In the genomic region with DNA sequence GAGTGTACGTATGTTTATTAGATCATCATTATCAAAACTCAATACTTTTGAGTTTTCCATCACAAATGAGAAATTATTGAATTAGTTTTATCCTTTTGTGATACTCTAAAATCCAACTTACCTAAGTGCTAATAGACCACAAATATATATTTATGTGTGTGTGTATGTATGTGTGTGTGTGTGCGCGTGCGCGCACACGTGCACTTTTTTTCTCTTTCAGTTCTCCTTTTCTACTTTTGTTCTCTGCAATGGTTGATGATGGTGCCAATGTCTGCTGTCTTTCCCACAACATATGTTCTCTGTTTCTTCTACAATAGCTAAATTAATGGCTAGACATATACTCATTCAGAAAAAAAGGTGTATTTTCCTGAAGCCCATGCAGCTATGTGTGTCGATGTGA, we compare ENCODE assay signal across 21 cellular contexts.
"Had no signal": no experiment of that assay in that cellular context is flagged by ENCODE, and none has a peak within 500 bp of the region (broad histone marks: within the 10 kb centered on the region; RNA-seq: fewer than 3 reads in every experiment).

No MANE protein-coding gene starts in this region.

- DNase-seq: Kasumi-1, NCI-H1092 treated with DMSO at 0.1 percent for 48 hours, NCI-H1436, NCI-H187, NCI-H2029, NCI-H2081 treated with DMSO at 0.1 percent for 48 hours, NCI-H2171, NCI-H226, NCI-H446, NCI-H510A, NCI-H524 treated with DMSO at 0.1 percent for 48 hours, NCI-H69, NCI-H774, SHP77, SK-N-SH, SW 1271, T-cell had no signal

- H3K9me2 ChIP-seq: SK-N-SH had no signal

- H3K4me2 ChIP-seq: KMS-11, SK-N-SH had no signal

- ATAC-seq: K562, T-cell had no signal

- H3K27ac ChIP-seq: HL-60, KMS-11, RWPE1 had no signal

- H3K9me3 ChIP-seq: SK-N-SH had no signal

- H3K4me3 ChIP-seq: K562 had no signal
